In the genomic region with DNA sequence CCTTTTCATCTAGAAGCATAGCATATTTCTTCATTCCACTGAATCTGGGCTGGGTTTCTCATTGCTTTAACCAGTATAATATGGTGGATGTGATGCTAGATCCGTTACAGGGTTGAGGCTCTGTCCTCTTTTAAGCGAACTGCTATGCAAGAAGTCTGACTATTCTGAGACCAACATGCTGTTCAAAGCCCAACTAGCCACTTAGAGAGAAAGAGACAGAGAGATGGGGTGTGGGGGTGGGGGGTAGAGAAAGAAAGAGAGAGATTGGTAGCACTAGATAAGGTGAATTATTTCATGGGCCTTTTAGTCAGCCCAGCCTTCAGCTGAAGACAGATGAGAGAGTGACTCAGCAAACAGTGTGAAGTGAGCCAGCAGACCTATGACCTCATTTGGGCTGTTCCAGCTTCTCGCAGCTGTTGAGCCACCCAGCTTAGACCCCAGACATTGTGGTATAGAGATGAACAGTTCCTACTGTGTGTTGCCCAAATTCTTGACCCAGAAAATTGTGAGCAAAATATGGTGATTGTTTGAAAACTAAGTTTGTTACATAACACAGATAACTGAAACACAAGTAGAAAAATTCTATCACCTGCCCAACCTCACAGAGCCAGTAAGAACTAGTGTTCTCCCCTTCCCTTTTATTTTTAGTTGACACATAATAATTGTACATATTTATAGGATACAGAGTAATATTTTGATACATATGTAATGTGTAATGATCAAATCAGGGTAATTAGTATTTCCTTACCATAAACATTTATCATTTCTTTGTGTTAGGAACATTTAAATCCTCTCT, we compare ENCODE assay signal across 8 cellular contexts. TPM values are rescaled to one million over a fixed set of nuclear protein-coding genes. Genes with fewer than 3 reads are reported as not detected.
DNase-seq lines count a peak whose midpoint lies in the region; ATAC-seq lines count a peak whose summit lies in the region.

No MANE protein-coding gene starts in this region.

- H3K4me3 ChIP-seq in mesenchymal stem cell (ENCODE audit: insufficient read depth in 1 of 2, low read depth in 1 of 2, low read length in 2 of 2) = no peak overlapping the region

- no peak overlapping the region for H2BK120ac ChIP-seq in mesenchymal stem cell (ENCODE audit: low read depth, low read length)

- peak overlapping the region; percentile 23 to 49 for H3K18ac ChIP-seq in mesenchymal stem cell (ENCODE audit: low read depth in 1 of 2, low read length in 2 of 2)

- H2BK15ac ChIP-seq in mesenchymal stem cell (ENCODE audit: low read depth, poor library complexity, severe bottlenecking) = no peak overlapping the region

- no peak overlapping the region for H3K23ac ChIP-seq in mesenchymal stem cell (ENCODE audit: low read length in 2 of 2)

- no peak overlapping the region for H3K4ac ChIP-seq in mesenchymal stem cell (ENCODE audit: low read depth in 1 of 2, low read length in 2 of 2)

- H3K14ac ChIP-seq in mesenchymal stem cell (ENCODE audit: low read length in 2 of 2) = no peak overlapping the region

- no peak overlapping the region for H4K91ac ChIP-seq in mesenchymal stem cell (ENCODE audit: low read length)

- H3K4me1 ChIP-seq in mesenchymal stem cell (ENCODE audit: control insufficient read depth, insufficient read depth, low read depth, low read length) = peaks cover 2% of the 10 kb centered on the region

- H3K27me3 ChIP-seq in mesenchymal stem cell (ENCODE audit: control insufficient read depth in 1 of 2, insufficient read depth in 1 of 2, low read length in 2 of 2) = no peaks in the 10 kb centered on the region

- no peak overlapping the region for H2BK5ac ChIP-seq in mesenchymal stem cell (ENCODE audit: low read depth, low read length, poor library complexity, severe bottlenecking)

- H3K9me3 ChIP-seq in mesenchymal stem cell (ENCODE audit: control insufficient read depth, low read length) = no peaks in the 10 kb centered on the region

- H3K36me3 ChIP-seq in mesenchymal stem cell (ENCODE audit: control insufficient read depth in 1 of 2, insufficient read depth in 2 of 2, low read depth in 1 of 2, low read length in 2 of 2) = no peaks in the 10 kb centered on the region

- no peak overlapping the region for H2BK12ac ChIP-seq in mesenchymal stem cell (ENCODE audit: low read length in 2 of 2)

- no peak overlapping the region for H3K4me2 ChIP-seq in mesenchymal stem cell (ENCODE audit: low read length, poor library complexity, severe bottlenecking)

- WGBS in mesenchymal stem cell = 50% methylated on average over 3 of the region's 3 CpGs

- peaks cover 3% of the 10 kb centered on the region for H3K79me1 ChIP-seq in mesenchymal stem cell (replicated peaks; ENCODE audit: low read length, poor library complexity, severe bottlenecking)

- peak; percentile 77 for ATAC-seq in GM18517 (IDR thresholded peaks at IDR 0.05; ENCODE audit: unreplicated experiment)
- ATAC-seq in HG03095 (IDR thresholded peaks at IDR 0.05; ENCODE audit: unreplicated experiment) = peak; percentile 67

- H2AK5ac ChIP-seq in mesenchymal stem cell (ENCODE audit: low read length, severe bottlenecking) = peak overlapping the region; percentile 39

- peak overlapping the region; percentile 70 for H3K27ac ChIP-seq in mesenchymal stem cell (ENCODE audit: low read length, poor library complexity, severe bottlenecking)

- H2AFZ ChIP-seq in mesenchymal stem cell (ENCODE audit: low read depth, low read length) = no peak overlapping the region

- peak overlapping the region; percentile 7 for H4K8ac ChIP-seq in mesenchymal stem cell (ENCODE audit: low read length)

- no peak overlapping the region for H3K9ac ChIP-seq in mesenchymal stem cell (ENCODE audit: low read length)

- peak; percentile 62 for DNase-seq in AG08396 (ENCODE audit: low spot score)
- peak; percentile 62 for DNase-seq in NCI-H774 (lab: John Stamatoyannopoulos, UW)
- DNase-seq in dedifferentiated amniotic fluid mesenchymal stem cell (ENCODE audit: extremely low spot score) = peak; percentile 75
- DNase-seq in mesenchymal stem cell = peak; percentile 93
- DNase-seq in activated effector memory CD4-positive, alpha-beta T cell treated with anti-CD3 and anti-CD28 coated beads, Interleukin-2, amount 50 U/mL, for 16 hours = no peak
- DNase-seq in DMS79 treated with DMSO at 0.1 percent for 48 hours (lab: John Stamatoyannopoulos, UW) = no peak

RNA-seq across cellular contexts. Expression of a gene that starts 40.7 kb away (rescaled TPM):
- 22.1 TPM for polyA plus RNA-seq in mesenchymal stem cell (2013, experiment 1 of 2)
- polyA plus RNA-seq in mesenchymal stem cell (2013, experiment 2 of 2) = 22.0 TPM

Comparison
In these comparisons a context has a peak if more than half of its experiments do, and no peak if none do; other contexts are left out.
1. DNase-seq: peak in AG08396 (single experiment), NCI-H774 (single experiment), dedifferentiated amniotic fluid mesenchymal stem cell (single experiment) and mesenchymal stem cell (single experiment); none in activated effector memory CD4-positive, alpha-beta T cell treated with anti-CD3 and anti-CD28 coated beads, Interleukin-2, amount 50 U/mL, for 16 hours (single experiment) and DMS79 treated with DMSO at 0.1 percent for 48 hours (single experiment).